Comparison of ENCODE assay signal across 10 cellular contexts in genomic region chrX:48694776-48695523, GRCh38. TPM values are rescaled to one million over a fixed set of nuclear protein-coding genes. Genes with fewer than 3 reads are reported as not detected.
DNase-seq lines count a peak whose midpoint lies in the region; ATAC-seq and TF ChIP-seq lines count a peak whose summit lies in the region.
"Had no signal": no experiment of that assay in that cellular context is flagged by ENCODE, and none has a peak within 500 bp of the region (broad histone marks: within the 10 kb centered on the region; RNA-seq: fewer than 3 reads in every experiment).

No MANE protein-coding gene starts in this region.

- intact Hi-C loops in esophagus muscularis mucosa (cut with DNase I): no loop called here
- intact Hi-C loops in spleen (cut with DNase I; ENCODE audit: low total_unique reads): no loop called here

- no peaks in the 10 kb centered on the region for H3K9me3 ChIP-seq in esophagus muscularis mucosa
- H3K9me3 ChIP-seq in spleen: no peaks in the 10 kb centered on the region
- H3K9me3 ChIP-seq: suprapubic skin had no signal

- H3K4me3 Mint-ChIP-seq in activated T-cell treated with anti-CD3 and anti-CD28 coated beads, Interleukin-2, amount 50 U/mL, for 72 hours: peak overlapping the region; percentile 87

- peaks cover 35% of the 10 kb centered on the region for H3K4me1 Mint-ChIP-seq in activated T-cell treated with anti-CD3 and anti-CD28 coated beads, Interleukin-2, amount 50 U/mL, for 72 hours (ENCODE audit: low read depth)

- H3K4me1 ChIP-seq in esophagus muscularis mucosa (peaks cover 7 to 20% (median 16%) of the 10 kb centered on the region in 4 donors), spleen (peaks cover 0 to 20% (median 9%) of the 10 kb centered on the region in 6 donors)

- H3K36me3 ChIP-seq in esophagus muscularis mucosa: peaks cover 0 to 6% (median 6%) of the 10 kb centered on the region in 4 donors
- peaks cover 0 to 27% (median 9%) of the 10 kb centered on the region in 6 donors for H3K36me3 ChIP-seq in spleen
- H3K36me3 ChIP-seq: suprapubic skin had no signal

- peak overlapping the region; percentile 65 for H3K27ac Mint-ChIP-seq in activated T-cell treated with anti-CD3 and anti-CD28 coated beads, Interleukin-2, amount 50 U/mL, for 72 hours

- H3K36me3 Mint-ChIP-seq in activated T-cell treated with anti-CD3 and anti-CD28 coated beads, Interleukin-2, amount 50 U/mL, for 72 hours (ENCODE audit: insufficient read depth in 2 of 2): peaks cover 3 to 11% of the 10 kb centered on the region in 2 donors

- no peak for ATAC-seq in activated T-cell treated with anti-CD3 and anti-CD28 coated beads, Interleukin-2, amount 50 U/mL, for 72 hours (replicated peaks in 1 of 2)
- ATAC-seq in HG02610 (IDR thresholded peaks at IDR 0.05; ENCODE audit: unreplicated experiment): no peak
- ATAC-seq in HG03571 (IDR thresholded peaks at IDR 0.05; ENCODE audit: unreplicated experiment): no peak

- peak overlapping the region in 2 of 4 donors; percentile 65 to 69 for H3K4me3 ChIP-seq in esophagus muscularis mucosa
- H3K4me3 ChIP-seq in spleen: peak overlapping the region in 1 of 8 donors; percentile 85

- WGBS in esophagus muscularis mucosa: 57% methylated on average over 7 of the region's 14 CpGs
- WGBS in spleen, 5 donors: 44 to 66% (median 54%) methylated on average over 5 to 14 of the region's 14 CpGs

- H3K27me3 Mint-ChIP-seq in activated T-cell treated with anti-CD3 and anti-CD28 coated beads, Interleukin-2, amount 50 U/mL, for 72 hours (ENCODE audit: low read depth): peaks cover 14% of the 10 kb centered on the region

- TF ChIP-seq POLR2A in esophagus muscularis mucosa (IDR thresholded peaks at IDR 0.05; ENCODE audit: low read depth) (no peak), spleen (IDR thresholded peaks at IDR 0.05) (no peak)

- TF ChIP-seq CTCF in esophagus muscularis mucosa (IDR thresholded peaks at IDR 0.05): no peak
- no peak for TF ChIP-seq CTCF in spleen (IDR thresholded peaks at IDR 0.05 in 8 of 11, conservative IDR thresholded peaks at IDR 0.05 in 3 of 11)

- DNase-seq in activated T-cell treated with anti-CD3 and anti-CD28 coated beads, Interleukin-2, amount 50 U/mL, for 72 hours: no peak
- no peak for DNase-seq in activated T-cell treated with anti-CD3 and anti-CD28 coated beads, Interleukin-2, amount 50 U/mL, for 1 hour
- DNase-seq in RPMI7951 (ENCODE audit: low read depth) (peak; percentile 7), esophagus muscularis mucosa (ENCODE audit: extremely low spot score) (no peak), spleen (peak; percentile 61), GM19238 (ENCODE audit: insufficient read length, low spot score) (no peak)
- DNase-seq: left ventricle myocardium superior had no signal

- no peaks in the 10 kb centered on the region for H3K9me3 Mint-ChIP-seq in activated T-cell treated with anti-CD3 and anti-CD28 coated beads, Interleukin-2, amount 50 U/mL, for 72 hours

- H3K27ac ChIP-seq in esophagus muscularis mucosa (replicated peaks in 1 of 4): peak overlapping the region; percentile 87 to 92 (median 89)
- H3K27ac ChIP-seq in spleen: peak overlapping the region in 3 of 8 donors; percentile 93 to 94 (median 94)

- no peak for TF ChIP-seq EP300 in esophagus muscularis mucosa (IDR thresholded peaks at IDR 0.05)

- peaks cover 0 to 5% (median 0%) of the 10 kb centered on the region in 4 donors for H3K27me3 ChIP-seq in esophagus muscularis mucosa
- H3K27me3 ChIP-seq in spleen (replicated peaks in 1 of 7): no peaks in the 10 kb centered on the region
- H3K27me3 ChIP-seq: suprapubic skin had no signal

RNA-seq across cellular contexts. Expression of gene SUV39H1, which starts 1.6 kb away (rescaled TPM):
- 10 to 100 TPM; 29.4 to 34.8 TPM for total RNA-seq in activated T-cell treated with anti-CD3 and anti-CD28 coated beads, Interleukin-2, amount 50 U/mL, for 72 hours
- total RNA-seq in RPMI7951 (2014; rRNA removed; shearing (Covaris generic)): 22.3 and 27.0 TPM in 2 replicates
- total RNA-seq in esophagus muscularis mucosa: 1 to 10 TPM; 2.5 to 4.5 (median 4.3) TPM
- 1 to 10 TPM; 6.2 to 9.2 (median 7.4) TPM for total RNA-seq in spleen
- polyA plus RNA-seq in spleen: 1 to 10 TPM; 4.0 to 6.7 (median 4.9) TPM

RNA-seq across cellular contexts. Expression of gene WAS, which starts 11.4 kb away (rescaled TPM):
- 10 to 100 TPM; 81.4 to 83.9 TPM for total RNA-seq in activated T-cell treated with anti-CD3 and anti-CD28 coated beads, Interleukin-2, amount 50 U/mL, for 72 hours
- 0.84 and 1.5 TPM in 2 replicates for total RNA-seq in RPMI7951 (2014; rRNA removed; shearing (Covaris generic))
- 1 to 10 TPM; 3.2 to 9.9 (median 7.5) TPM for total RNA-seq in esophagus muscularis mucosa
- 100 to 1,000 TPM in 5 of 7 donors, 10 to 100 TPM in 2; 99.3 to 169 (median 107) TPM for total RNA-seq in spleen
- polyA plus RNA-seq in spleen: 10 to 100 TPM; 53.5 to 64.8 (median 56.2) TPM

Comparison
In these comparisons a context has a peak if more than half of its experiments do, and no peak if none do; other contexts are left out.
1. DNase-seq: peak in RPMI7951 (single experiment) and spleen (single experiment); none in activated T-cell treated with anti-CD3 and anti-CD28 coated beads, Interleukin-2, amount 50 U/mL, for 72 hours (0 of 2), activated T-cell treated with anti-CD3 and anti-CD28 coated beads, Interleukin-2, amount 50 U/mL, for 1 hour (single experiment), esophagus muscularis mucosa (single experiment) and GM19238 (single experiment).
2. RNA of gene WAS, which starts 11.4 kb away (total RNA-seq): 99.3 to 169 TPM in spleen and 81.4 to 83.9 TPM in activated T-cell treated with anti-CD3 and anti-CD28 coated beads, Interleukin-2, amount 50 U/mL, for 72 hours; 3.2 to 9.9 TPM in esophagus muscularis mucosa and 0.84 to 1.5 TPM in RPMI7951; every median in the first group is over 4 times any median in the second.